Comparison of ENCODE assay signal across 7 cellular contexts in genomic region chr12:15528666-15529065, GRCh38.
"Had no signal": no experiment of that assay in that cellular context is flagged by ENCODE, and none has a peak within 500 bp of the region (broad histone marks: within the 10 kb centered on the region; RNA-seq: fewer than 3 reads in every experiment).

No MANE protein-coding gene starts in this region.

- H2AFZ ChIP-seq: GM23248 had no signal

- H3K27ac ChIP-seq: GM23248 had no signal

- H3K9ac ChIP-seq: GM23248 had no signal

- H3K4me3 ChIP-seq: GM23248, HAP-1, K562 had no signal

- H3K9me3 ChIP-seq: HAP-1 had no signal

- H3K4me1 ChIP-seq: HAP-1 had no signal

- H3K36me3 ChIP-seq: HAP-1 had no signal

- DNase-seq: GM23248, GOT3, H7, IMR-90, KG1 had no signal
